9 cellular contexts compared by ENCODE assay signal in the genomic region with DNA sequence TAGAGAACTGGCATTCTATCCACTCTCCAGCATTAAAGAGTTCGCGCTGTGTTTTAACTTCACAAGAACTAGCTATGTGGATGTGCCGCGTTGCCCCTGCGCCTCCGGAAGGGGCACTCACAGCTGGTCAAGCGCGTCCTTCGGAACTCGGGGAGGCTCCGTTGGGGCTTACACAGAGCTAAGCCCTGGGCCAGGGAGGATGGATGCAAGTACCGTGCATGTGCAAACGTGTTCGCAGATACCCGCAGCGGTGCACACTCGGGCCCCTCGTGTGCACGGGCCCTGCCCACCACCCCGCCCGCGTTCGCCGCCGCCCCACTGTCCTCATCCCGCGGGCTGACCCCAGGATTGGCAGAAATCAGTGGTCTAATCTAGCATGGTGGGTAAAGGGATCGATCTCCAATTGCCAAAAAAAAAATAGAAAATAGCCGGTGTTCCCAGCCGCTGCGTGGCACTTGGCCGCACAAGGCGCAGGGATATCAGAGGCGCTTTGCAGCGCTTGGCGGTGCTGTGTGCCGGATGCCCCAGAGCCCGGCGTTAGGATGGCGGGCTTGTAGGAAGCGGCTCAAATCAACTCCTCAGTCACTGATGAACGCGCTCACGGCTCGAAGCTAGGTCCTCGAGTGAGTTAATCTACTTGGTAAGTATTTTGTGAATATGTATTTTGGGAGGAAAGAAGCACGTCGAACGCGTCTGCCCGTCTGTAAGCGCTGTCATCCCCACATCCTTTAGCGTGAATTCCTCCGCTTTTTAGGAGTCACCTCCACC. TPM values are rescaled to one million over a fixed set of nuclear protein-coding genes. Genes with fewer than 3 reads are reported as not detected.
DNase-seq lines count a peak whose midpoint lies in the region; ATAC-seq and TF ChIP-seq lines count a peak whose summit lies in the region.
"Had no signal": no experiment of that assay in that cellular context is flagged by ENCODE, and none has a peak within 500 bp of the region (broad histone marks: within the 10 kb centered on the region; RNA-seq: fewer than 3 reads in every experiment).

No MANE protein-coding gene starts in this region.

- H3K27me3 Mint-ChIP-seq in activated CD4-positive, alpha-beta memory T cell treated with anti-CD3 and anti-CD28 coated beads for 36 hours, result peaks cover 62% of the 10 kb centered on the region
- peaks cover 34 to 65% of the 10 kb centered on the region in 2 donors for H3K27me3 Mint-ChIP-seq in effector memory CD8-positive, alpha-beta T cell

- CTCF ChIA-PET in activated CD4-positive, alpha-beta memory T cell treated with anti-CD3 and anti-CD28 coated beads for 36 hours (lab: Charles Lee), result no interaction called here

- no peak for ATAC-seq in GM21529 (IDR thresholded peaks at IDR 0.05; ENCODE audit: unreplicated experiment)
- no peak for ATAC-seq in effector memory CD8-positive, alpha-beta T cell (replicated peaks)

- H3K4me1 ChIP-seq in muscle layer of duodenum (ENCODE audit: control insufficient read depth in 1 of 2, insufficient read depth in 2 of 2, low read length in 2 of 2), result peaks cover 6 to 67% of the 10 kb centered on the region in 2 donors

- no peaks in the 10 kb centered on the region for H3K9me3 Mint-ChIP-seq in activated CD4-positive, alpha-beta memory T cell treated with anti-CD3 and anti-CD28 coated beads for 36 hours
- H3K9me3 Mint-ChIP-seq in effector memory CD8-positive, alpha-beta T cell, result peaks cover 5 to 9% of the 10 kb centered on the region in 2 donors

- POLR2A ChIA-PET in activated CD4-positive, alpha-beta memory T cell treated with anti-CD3 and anti-CD28 coated beads for 36 hours (lab: Charles Lee), result no interaction called here

- H3K4me3 ChIP-seq in epithelial cell of proximal tubule (ENCODE audit: low read depth, low read length) (peak overlapping the region; percentile 44), muscle layer of duodenum (ENCODE audit: low read depth in 1 of 2, low read length in 2 of 2) (peak overlapping the region; percentile 75 to 76)

- H3K27ac Mint-ChIP-seq in activated CD4-positive, alpha-beta memory T cell treated with anti-CD3 and anti-CD28 coated beads for 36 hours, result no peak overlapping the region
- no peak overlapping the region for H3K27ac Mint-ChIP-seq in effector memory CD8-positive, alpha-beta T cell

- DNase-seq in ELF-1 (ENCODE audit: low read depth, low spot score) (peak; percentile 68), NCI-H2171 treated with DMSO at 0.1 percent for 48 hours (lab: John Stamatoyannopoulos, UW) (peak; percentile 59), epithelial cell of proximal tubule (ENCODE audit: low read depth) (no peak), NOMO-1 treated with DMSO at 0.1 percent for 48 hours (lab: John Stamatoyannopoulos, UW; ENCODE audit: unreplicated experiment) (no peak)
- DNase-seq in activated CD4-positive, alpha-beta memory T cell treated with anti-CD3 and anti-CD28 coated beads for 36 hours, result no peak
- DNase-seq in effector memory CD8-positive, alpha-beta T cell, result no peak

- H3K4me1 Mint-ChIP-seq in activated CD4-positive, alpha-beta memory T cell treated with anti-CD3 and anti-CD28 coated beads for 36 hours (ENCODE audit: low read depth), result peaks cover 17% of the 10 kb centered on the region
- peaks cover 3 to 4% of the 10 kb centered on the region in 2 donors for H3K4me1 Mint-ChIP-seq in effector memory CD8-positive, alpha-beta T cell (ENCODE audit: low read depth in 2 of 2)

- H3K9me3 ChIP-seq in muscle layer of duodenum (ENCODE audit: control insufficient read depth in 1 of 2, low read length in 2 of 2), result no peaks in the 10 kb centered on the region

- no peaks in the 10 kb centered on the region for H3K36me3 ChIP-seq in muscle layer of duodenum (ENCODE audit: control insufficient read depth in 1 of 2, insufficient read depth in 2 of 2, low read length in 2 of 2)

- H3K36me3 Mint-ChIP-seq in activated CD4-positive, alpha-beta memory T cell treated with anti-CD3 and anti-CD28 coated beads for 36 hours, result peaks cover 8% of the 10 kb centered on the region
- H3K36me3 Mint-ChIP-seq in effector memory CD8-positive, alpha-beta T cell (ENCODE audit: insufficient read depth), result no peaks in the 10 kb centered on the region

- TF ChIP-seq CTCF in epithelial cell of proximal tubule (conservative IDR thresholded peaks at IDR 0.05; ENCODE audit: low read depth, low read length), result no peak

- intact Hi-C loops in activated CD4-positive, alpha-beta memory T cell treated with anti-CD3 and anti-CD28 coated beads for 36 hours (cut with micrococcal nuclease), result no loop called here

- no peak overlapping the region for H3K4me3 Mint-ChIP-seq in activated CD4-positive, alpha-beta memory T cell treated with anti-CD3 and anti-CD28 coated beads for 36 hours
- no peak overlapping the region for H3K4me3 Mint-ChIP-seq in effector memory CD8-positive, alpha-beta T cell

- no peak overlapping the region for H3K27ac ChIP-seq in muscle layer of duodenum (ENCODE audit: low read length)

- peaks cover 44% of the 10 kb centered on the region for H3K27me3 ChIP-seq in muscle layer of duodenum (ENCODE audit: low read depth, low read length)

RNA-seq across cellular contexts. Expression of gene PCDH10, which starts 1.0 kb away (rescaled TPM):
- 0.14 and 0.46 TPM in 2 replicates for total RNA-seq in epithelial cell of proximal tubule
- not detected for total RNA-seq in activated CD4-positive, alpha-beta memory T cell treated with anti-CD3 and anti-CD28 coated beads for 36 hours
- total RNA-seq: NCI-H460 had no signal

Comparison
In these comparisons a context has a peak if more than half of its experiments do, and no peak if none do; other contexts are left out.
1. DNase-seq: peak in ELF-1 (single experiment) and NCI-H2171 treated with DMSO at 0.1 percent for 48 hours (single experiment); none in epithelial cell of proximal tubule (single experiment), NOMO-1 treated with DMSO at 0.1 percent for 48 hours (single experiment), activated CD4-positive, alpha-beta memory T cell treated with anti-CD3 and anti-CD28 coated beads for 36 hours (single experiment) and effector memory CD8-positive, alpha-beta T cell (0 of 3).